1 cellular context compared by ENCODE assay signal in genomic region chr11:69912161-69912910, GRCh38.
TF ChIP-seq lines count a peak whose summit lies in the region.

No MANE protein-coding gene starts in this region.

TF ChIP-seq in HCT116, 20 proteins besides CTCF, POLR2A, EP300 and RAD21 (continued from another document):
- TF ChIP-seq REST (IDR thresholded peaks at IDR 0.05; ENCODE audit: low read depth) (no peak), ZFX (IDR thresholded peaks at IDR 0.05) (no peak), POLR2AphosphoS5 (IDR thresholded peaks at IDR 0.05; ENCODE audit: low read depth, low read length) (no peak), YY1 (IDR thresholded peaks at IDR 0.05; ENCODE audit: extremely low read depth, insufficient replicate concordance, low read depth, low read length) (no peak), EZH2 (IDR thresholded peaks at IDR 0.05) (no peak)
TF ChIP-seq in HCT116: peak in this region for 0.
